21 cellular contexts compared by ENCODE assay signal in the genomic region with DNA sequence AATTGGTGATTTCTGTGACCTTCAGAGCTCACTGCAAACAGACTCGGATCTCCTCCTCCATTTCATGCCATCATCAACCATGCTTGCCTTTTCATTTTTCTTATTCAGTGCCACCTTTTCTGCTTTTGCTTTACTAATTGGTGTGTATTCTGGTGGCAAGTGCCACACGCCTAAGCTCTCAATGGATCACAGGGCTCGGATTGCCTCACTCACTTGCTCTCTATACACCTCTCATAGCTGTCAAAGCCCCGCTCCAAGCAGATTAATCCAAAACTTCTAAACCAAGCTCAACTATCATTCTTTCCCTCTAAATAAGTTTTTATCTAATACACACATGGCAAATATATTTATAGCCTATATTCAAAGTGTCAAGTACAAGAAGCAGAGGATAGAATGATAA.
"Had no signal": no experiment of that assay in that cellular context is flagged by ENCODE, and none has a peak within 500 bp of the region (broad histone marks: within the 10 kb centered on the region; RNA-seq: fewer than 3 reads in every experiment).

No MANE protein-coding gene starts in this region.

- H3K27ac ChIP-seq: esophagus squamous epithelium had no signal

- H3K4me3 ChIP-seq: esophagus squamous epithelium had no signal

- H3K27me3 ChIP-seq: esophagus squamous epithelium had no signal

- H3K9me3 ChIP-seq: esophagus squamous epithelium had no signal

- ATAC-seq: natural killer cell treated with Interleukin-12 subunit alpha and Interleukin-12 subunit beta and Interleukin-15 and Interleukin-18, amount 100 ng/mL, for 72 hours had no signal

- DNase-seq: activated B cell treated with CpG ODN at 0.5 μM for 24 hours; activated CD4-positive, alpha-beta T cell treated with anti-CD3 and anti-CD28 coated beads, Interleukin-2, amount 10 ng/mL, durations not matched to agents 7 days and 5 days; activated CD8-positive, alpha-beta memory T cell treated with anti-CD3 and anti-CD28 coated beads for 24 hours; activated gamma-delta T cell treated with Interleukin-2 at 50 U/mL for 16 hours; amygdala; cortex of kidney; effector CD4-positive, alpha-beta T cell; esophagus squamous epithelium; glutamatergic neuron; immature natural killer cell; nucleus accumbens; posterior cingulate gyrus; retina; stimulated activated CD4-positive, alpha-beta T cell treated with anti-CD3 and anti-CD28 coated beads, Interleukin-4, amount 100 ng/mL, for 24 hours; stimulated activated naive CD4-positive, alpha-beta T cell; trophoblast cell had no signal

- H3K4me1 Mint-ChIP-seq: activated B cell treated with CpG ODN at 0.5 μM for 24 hours; activated CD4-positive, alpha-beta T cell treated with anti-CD3 and anti-CD28 coated beads, Interleukin-2, amount 10 ng/mL, durations not matched to agents 7 days and 5 days; immature natural killer cell had no signal

- H3K27ac Mint-ChIP-seq: activated B cell treated with CpG ODN at 0.5 μM for 24 hours; activated CD4-positive, alpha-beta T cell treated with anti-CD3 and anti-CD28 coated beads, Interleukin-2, amount 10 ng/mL, durations not matched to agents 7 days and 5 days; activated naive CD8-positive, alpha-beta T cell; brain; immature natural killer cell; natural killer cell treated with Interleukin-12 subunit alpha and Interleukin-12 subunit beta and Interleukin-15 and Interleukin-18, amount 100 ng/mL, for 72 hours; T-helper 2 cell treated with Interferon-gamma antibody and Interleukin-4, amounts not matched to agents 5 μg/mL and 100 μg/mL, for 36 hours had no signal

- H3K27me3 Mint-ChIP-seq: activated B cell treated with CpG ODN at 0.5 μM for 24 hours; activated CD4-positive, alpha-beta T cell treated with anti-CD3 and anti-CD28 coated beads, Interleukin-2, amount 10 ng/mL, durations not matched to agents 7 days and 5 days; activated naive CD8-positive, alpha-beta T cell; brain; central memory CD8-positive, alpha-beta T cell; natural killer cell treated with Interleukin-12 subunit alpha and Interleukin-12 subunit beta and Interleukin-15 and Interleukin-18, amount 100 ng/mL, for 72 hours had no signal

- H3K9me3 Mint-ChIP-seq: activated B cell treated with CpG ODN at 0.5 μM for 24 hours; activated CD4-positive, alpha-beta T cell treated with anti-CD3 and anti-CD28 coated beads, Interleukin-2, amount 10 ng/mL, durations not matched to agents 7 days and 5 days; brain; central memory CD8-positive, alpha-beta T cell; immature natural killer cell; natural killer cell treated with Interleukin-12 subunit alpha and Interleukin-12 subunit beta and Interleukin-15 and Interleukin-18, amount 100 ng/mL, for 72 hours; T-helper 2 cell treated with Interferon-gamma antibody and Interleukin-4, amounts not matched to agents 5 μg/mL and 100 μg/mL, for 36 hours had no signal

- H3K4me3 Mint-ChIP-seq: activated B cell treated with CpG ODN at 0.5 μM for 24 hours; activated CD4-positive, alpha-beta T cell treated with anti-CD3 and anti-CD28 coated beads, Interleukin-2, amount 10 ng/mL, durations not matched to agents 7 days and 5 days; activated naive CD8-positive, alpha-beta T cell; brain; central memory CD8-positive, alpha-beta T cell; immature natural killer cell; natural killer cell treated with Interleukin-12 subunit alpha and Interleukin-12 subunit beta and Interleukin-15 and Interleukin-18, amount 100 ng/mL, for 72 hours; T-helper 2 cell treated with Interferon-gamma antibody and Interleukin-4, amounts not matched to agents 5 μg/mL and 100 μg/mL, for 36 hours had no signal
